In genomic region chr1:36420836-36421317, GRCh38 we compare ENCODE assay signal across 7 cellular contexts. TPM values are rescaled to one million over a fixed set of nuclear protein-coding genes. Genes with fewer than 3 reads are reported as not detected.
DNase-seq lines count a peak whose midpoint lies in the region; FAIRE-seq and TF ChIP-seq lines count a peak whose summit lies in the region.

No MANE protein-coding gene starts in this region.

- no peaks in the 10 kb centered on the region for H4K20me1 ChIP-seq in MM.1S (ENCODE audit: insufficient read depth, low read length)

- H3K9ac ChIP-seq in MM.1S (ENCODE audit: low read length), result no peak overlapping the region

- 13 to 18% (median 15%) methylated on average over 13 of the region's 13 CpGs for WGBS in stomach, 5 donors

- H3K9me3 ChIP-seq in MM.1S (replicated peaks; ENCODE audit: insufficient read depth, low read length), result no peaks in the 10 kb centered on the region
- H3K9me3 ChIP-seq in neutrophil, result no peaks in the 10 kb centered on the region
- no peaks in the 10 kb centered on the region for H3K9me3 ChIP-seq in stomach

- H3K27ac ChIP-seq in MM.1S (ENCODE audit: low read length) (no peak overlapping the region), RWPE1 (peak overlapping the region; percentile 49), neutrophil (peak overlapping the region; percentile 86), stomach (peak overlapping the region in 3 of 5 donors; percentile 4 to 46 (median 37))

- DNase-seq in GM18507 (ENCODE audit: extremely low spot score, insufficient read length, low read depth) (peak; percentile 66), MM.1S (peak; percentile 73), RWPE1 (ENCODE audit: low spot score) (peak; percentile 66), fibroblast of pulmonary artery (ENCODE audit: low read depth) (peak; percentile 87), stomach (peak; percentile 91)
- DNase-seq in activated T-helper 1 cell treated with anti-CD3 and anti-CD28 coated beads, Interleukin-2, amount 50 U/mL, for 16 hours (ENCODE audit: low read depth in 1 of 2, low spot score in 1 of 2), result peak; percentile 80 to 92

- no peaks in the 10 kb centered on the region for H3K36me3 ChIP-seq in MM.1S (replicated peaks; ENCODE audit: insufficient read depth, low read length)
- H3K36me3 ChIP-seq in neutrophil, result no peaks in the 10 kb centered on the region
- peaks cover 4 to 63% (median 36%) of the 10 kb centered on the region in 4 donors for H3K36me3 ChIP-seq in stomach

- intact Hi-C loops in stomach (cut with DNase I; ENCODE audit: low total_unique reads), result no loop called here

- peak; percentile 98 for FAIRE-seq in GM18507 (lab: Jason Lieb, UNC)

- H3K79me2 ChIP-seq in MM.1S (ENCODE audit: low read length), result no peaks in the 10 kb centered on the region

- H3F3A ChIP-seq in MM.1S (ENCODE audit: insufficient read depth, low read length), result no peaks in the 10 kb centered on the region

- no peaks in the 10 kb centered on the region for H3K27me3 ChIP-seq in MM.1S (replicated peaks; ENCODE audit: insufficient read depth, low read length)
- H3K27me3 ChIP-seq in neutrophil, result no peaks in the 10 kb centered on the region
- no peaks in the 10 kb centered on the region for H3K27me3 ChIP-seq in stomach

- no peak for TF ChIP-seq EP300 in stomach (IDR thresholded peaks at IDR 0.05)

- TF ChIP-seq CTCF in MM.1S (IDR thresholded peaks at IDR 0.05; ENCODE audit: low read length), result peak; percentile 95
- peak; percentile 93 for TF ChIP-seq CTCF in RWPE1 (conservative IDR thresholded peaks at IDR 0.05; ENCODE audit: low read depth)
- TF ChIP-seq CTCF in fibroblast of pulmonary artery (IDR thresholded peaks at IDR 0.05; ENCODE audit: low read length, missing control alignments), result peak; percentile 96
- TF ChIP-seq CTCF in neutrophil (IDR thresholded peaks at IDR 0.05), result peak; percentile 95
- peak in 5 of 7 experiments; percentile 88 to 94 (median 91) for TF ChIP-seq CTCF in stomach (IDR thresholded peaks at IDR 0.05)

- H2AFZ ChIP-seq in MM.1S (ENCODE audit: low read length), result peak overlapping the region; percentile 37; the same call in 1 of the 2 replicates

- H3K9me2 ChIP-seq in MM.1S (replicated peaks; ENCODE audit: insufficient read depth, low read length), result no peaks in the 10 kb centered on the region

- peak overlapping the region; percentile 12; the same call in 1 of the 2 replicates for H3K4me2 ChIP-seq in MM.1S (ENCODE audit: low read depth, low read length)

- no peak for TF ChIP-seq POLR2A in stomach (IDR thresholded peaks at IDR 0.05)

- CTCF ChIA-PET in RWPE1 (lab: Yijun Ruan, JAX), result interaction anchor here (0.5 to 2.0 kb wide), 5 partner anchors 23 to 1486 kb away, joined by 3 to 17 read pairs (median 5); partner anchors contain the start of gene LSM10

- POLR2A ChIA-PET in RWPE1 (lab: Yijun Ruan, JAX; ENCODE audit: low non-redundant PET), result no interaction called here

- no peak overlapping the region for H3K4me3 ChIP-seq in MM.1S (ENCODE audit: low read length)
- no peak overlapping the region for H3K4me3 ChIP-seq in fibroblast of pulmonary artery (replicated peaks; ENCODE audit: low read depth, low read length)
- peak overlapping the region; percentile 24 to 32 for H3K4me3 ChIP-seq in neutrophil (ENCODE audit: low read depth in 1 of 2, low read length in 1 of 2)
- H3K4me3 ChIP-seq in stomach, result peak overlapping the region in 1 of 4 donors; percentile 7

- peaks cover 5% of the 10 kb centered on the region for H3K4me1 ChIP-seq in MM.1S (ENCODE audit: low read length)
- H3K4me1 ChIP-seq in neutrophil (ENCODE audit: control insufficient read depth in 1 of 2, insufficient read depth in 1 of 2, low read depth in 1 of 2, low read length in 1 of 2), result peaks cover 45 to 49% of the 10 kb centered on the region in 2 experiments
- peaks cover 0 to 21% (median 6%) of the 10 kb centered on the region in 4 donors for H3K4me1 ChIP-seq in stomach

RNA-seq across cellular contexts. Expression of gene LSM10, which starts 23.2 kb away (rescaled TPM):
- total RNA-seq in stomach, result 100 to 1,000 TPM in 1 of 5 donors, 10 to 100 TPM in 3, 1 to 10 TPM in 1; 5.1 to 261 (median 42.6) TPM
- 10 to 100 TPM; 46.5 to 65.7 (median 64.8) TPM for polyA plus RNA-seq in stomach

RNA-seq across cellular contexts. Expression of gene OSCP1, which starts 29.4 kb away (rescaled TPM):
- total RNA-seq in stomach, result 10 to 100 TPM in 2 of 5 donors, 1 to 10 TPM in 3; 1.7 to 69.4 (median 9.7) TPM
- polyA plus RNA-seq in stomach, result 1 to 10 TPM; 5.3 to 9.5 (median 8.6) TPM

RNA-seq across cellular contexts. Expression of gene STK40, which starts 35.2 kb away (rescaled TPM):
- total RNA-seq in stomach, result 10 to 100 TPM; 14.0 to 57.4 (median 28.3) TPM
- polyA plus RNA-seq in stomach, result 10 to 100 TPM; 14.6 to 36.0 (median 32.1) TPM

RNA-seq across cellular contexts. Expression of gene MRPS15, which starts 43.3 kb away (rescaled TPM):
- total RNA-seq in stomach, result 100 to 1,000 TPM in 1 of 5 donors, 10 to 100 TPM in 4; 21.9 to 110 (median 33.8) TPM
- polyA plus RNA-seq in stomach, result 100 to 1,000 TPM; 152 to 163 (median 161) TPM

Comparison
In these comparisons a context has a peak if more than half of its experiments do, and no peak if none do; other contexts are left out.
1. H3K4me3 ChIP-seq: peak in neutrophil (2 of 2); none in MM.1S (single experiment) and fibroblast of pulmonary artery (single experiment).
2. Peak in every context shown above with its lines, with median percentiles within 50 percentile points of each other: DNase-seq and CTCF ChIP-seq.